In the genomic region with DNA sequence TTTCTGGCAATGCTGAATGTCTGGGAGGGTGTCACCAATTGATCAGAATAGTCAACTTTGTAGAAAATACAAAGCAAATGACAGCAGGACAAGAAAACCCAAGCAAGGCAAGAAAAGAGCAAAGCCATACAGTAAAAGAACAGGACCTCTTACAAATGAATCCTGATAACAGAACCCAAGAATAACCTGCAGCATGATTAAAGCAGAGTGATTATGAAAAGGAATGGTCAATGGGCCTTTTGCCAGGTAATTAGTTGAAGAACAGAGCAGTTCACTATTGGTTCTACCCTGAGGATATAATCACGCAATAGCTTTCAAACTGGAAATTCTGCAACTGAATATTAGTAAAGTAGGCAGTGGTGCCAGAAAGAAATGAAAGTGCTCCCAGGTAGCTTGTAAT, we compare ENCODE assay signal across 20 cellular contexts.
"Had no signal": no experiment of that assay in that cellular context is flagged by ENCODE, and none has a peak within 500 bp of the region (broad histone marks: within the 10 kb centered on the region; RNA-seq: fewer than 3 reads in every experiment).

No MANE protein-coding gene starts in this region.

- DNase-seq: erythroblast; foreskin melanocyte; head of caudate nucleus; left colon; left ventricle myocardium superior; mesendoderm; naive thymus-derived CD4-positive, alpha-beta T cell; nephron progenitor cell; right lobe of liver; stimulated activated CD4-positive, alpha-beta T cell treated with anti-CD3 and anti-CD28 coated beads, Interleukin-4, amount 100 ng/mL, for 1 hour; stimulated activated CD8-positive, alpha-beta memory T cell treated with anti-CD3 and anti-CD28 coated beads, Interleukin-4, amount 100 ng/mL, for 48 hours; stimulated activated naive CD8-positive, alpha-beta T cell treated with anti-CD3 and anti-CD28 coated beads, Interleukin-15, Interleukin-2, amounts not matched to agents 100 U/mL and 50 U/mL, for 24 hours; thyroid gland had no signal

- H3K36me3 Mint-ChIP-seq: naive thymus-derived CD4-positive, alpha-beta T cell; stimulated activated effector memory CD8-positive, alpha-beta T cell treated with anti-CD3 and anti-CD28 coated beads, Interleukin-12 subunit alpha, Interleukin-12 subunit beta, amount 100 ng/mL, for 72 hours; type B pancreatic cell had no signal

- H3K4me3 Mint-ChIP-seq: dendritic cell treated with granulocyte-macrophage colony-stimulating factor and Interleukin-4, amounts not matched to agents 40 ng/mL and 50 ng/mL, for 4 days; naive thymus-derived CD4-positive, alpha-beta T cell; nephron progenitor cell; stimulated activated effector memory CD8-positive, alpha-beta T cell treated with anti-CD3 and anti-CD28 coated beads, Interleukin-12 subunit alpha, Interleukin-12 subunit beta, amount 100 ng/mL, for 72 hours; type B pancreatic cell had no signal

- H3K27ac Mint-ChIP-seq: dendritic cell treated with granulocyte-macrophage colony-stimulating factor and Interleukin-4, amounts not matched to agents 40 ng/mL and 50 ng/mL, for 4 days; naive thymus-derived CD4-positive, alpha-beta T cell; nephron progenitor cell; stimulated activated effector memory CD8-positive, alpha-beta T cell treated with anti-CD3 and anti-CD28 coated beads, Interleukin-12 subunit alpha, Interleukin-12 subunit beta, amount 100 ng/mL, for 72 hours; type B pancreatic cell had no signal

- ATAC-seq: left colon; left ventricle myocardium superior; naive thymus-derived CD4-positive, alpha-beta T cell; right lobe of liver; stimulated activated effector memory CD8-positive, alpha-beta T cell treated with anti-CD3 and anti-CD28 coated beads, Interleukin-12 subunit alpha, Interleukin-12 subunit beta, amount 100 ng/mL, for 72 hours; stimulated activated naive CD8-positive, alpha-beta T cell treated with anti-CD3 and anti-CD28 coated beads, Interleukin-15, Interleukin-2, amounts not matched to agents 100 U/mL and 50 U/mL, for 24 hours had no signal

- H3K4me3 ChIP-seq: hepatocyte, lung, prostate gland, right lobe of liver, suprapubic skin, thyroid gland had no signal

- H3K4me1 Mint-ChIP-seq: naive thymus-derived CD4-positive, alpha-beta T cell; nephron progenitor cell; stimulated activated effector memory CD8-positive, alpha-beta T cell treated with anti-CD3 and anti-CD28 coated beads, Interleukin-12 subunit alpha, Interleukin-12 subunit beta, amount 100 ng/mL, for 72 hours had no signal

- H3K27me3 Mint-ChIP-seq: dendritic cell treated with granulocyte-macrophage colony-stimulating factor and Interleukin-4, amounts not matched to agents 40 ng/mL and 50 ng/mL, for 4 days; naive thymus-derived CD4-positive, alpha-beta T cell; type B pancreatic cell had no signal
